19 cellular contexts compared by ENCODE assay signal in the genomic region with DNA sequence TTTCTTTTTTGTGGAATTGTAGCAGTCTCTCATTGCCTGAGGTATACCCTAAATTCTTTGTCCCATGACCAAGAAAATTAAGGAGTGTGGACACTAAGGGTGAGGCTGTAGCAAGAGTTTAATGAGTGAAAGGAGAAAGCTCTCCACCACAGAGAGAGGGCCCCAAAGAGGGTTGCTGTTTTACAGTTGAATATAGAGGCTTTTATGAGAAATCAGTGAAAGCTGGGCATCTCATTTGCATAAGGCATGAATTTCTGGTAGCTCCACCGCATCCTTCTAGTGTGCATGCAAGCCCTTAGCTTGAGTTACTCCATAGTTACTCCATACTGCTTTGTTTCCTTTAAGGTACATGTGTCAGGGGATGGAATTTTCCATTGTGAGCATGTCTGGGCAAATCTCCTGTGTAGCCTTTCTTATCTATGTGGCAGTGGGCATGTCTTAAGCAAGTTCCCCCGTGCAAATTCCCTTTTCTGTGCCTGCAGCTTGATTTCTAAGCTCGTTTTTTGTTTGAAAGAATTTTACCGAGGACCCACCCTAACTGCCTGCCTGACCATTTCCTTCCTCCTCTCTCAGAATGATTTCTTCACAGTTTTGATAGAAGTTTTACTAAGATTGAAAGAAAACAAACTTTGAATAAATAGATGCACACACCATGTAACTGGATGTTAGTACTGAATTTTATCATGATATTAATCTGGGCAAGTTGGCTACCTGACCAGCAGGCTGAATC.
"Had no signal": no experiment of that assay in that cellular context is flagged by ENCODE, and none has a peak within 500 bp of the region (broad histone marks: within the 10 kb centered on the region; RNA-seq: fewer than 3 reads in every experiment).

No MANE protein-coding gene starts in this region.

- H3K4me3 ChIP-seq: esophagus muscularis mucosa, heart right ventricle, ovary, psoas muscle, skin epidermis, tibial nerve, vagina had no signal

- H3K4me1 ChIP-seq: esophagus muscularis mucosa, heart right ventricle, psoas muscle, tibial nerve, vagina had no signal

- DNase-seq: activated CD4-positive, alpha-beta T cell treated with anti-CD3 and anti-CD28 coated beads, Interleukin-2, amount 50 U/mL, for 1 hour; activated CD4-positive, CD25-positive, alpha-beta regulatory T cell treated with anti-CD3 and anti-CD28 coated beads, Interleukin-2, amount 50 U/mL, for 72 hours; activated CD8-positive, alpha-beta memory T cell treated with anti-CD3 and anti-CD28 coated beads, Interleukin-2, amount 50 U/mL, for 4 hours; activated naive CD4-positive, alpha-beta T cell treated with anti-CD3 and anti-CD28 coated beads, Interleukin-2, amount 50 U/mL, for 16 hours; activated T-cell treated with anti-CD3 and anti-CD28 coated beads, Interleukin-2, amount 50 U/mL, for 4 hours; aorta; cerebellar nuclear complex; cortex of kidney; effector CD4-positive, alpha-beta T cell; heart right ventricle; naive thymus-derived CD8-positive, alpha-beta T cell; ovary; psoas muscle; right cardiac atrium; stimulated activated naive CD8-positive, alpha-beta T cell treated with anti-CD3 and anti-CD28 coated beads, Interleukin-15, Interleukin-2, amounts not matched to agents 100 U/mL and 50 U/mL, for 24 hours had no signal

- H3K36me3 ChIP-seq: esophagus muscularis mucosa, heart right ventricle, ovary, tibial nerve, vagina had no signal

- H3K27me3 ChIP-seq: esophagus muscularis mucosa, heart right ventricle, ovary, tibial nerve, vagina had no signal

- ATAC-seq: activated T-cell treated with anti-CD3 and anti-CD28 coated beads, Interleukin-2, amount 50 U/mL, for 4 hours; heart right ventricle; naive thymus-derived CD8-positive, alpha-beta T cell; psoas muscle; right cardiac atrium; stimulated activated naive CD8-positive, alpha-beta T cell treated with anti-CD3 and anti-CD28 coated beads, Interleukin-15, Interleukin-2, amounts not matched to agents 100 U/mL and 50 U/mL, for 24 hours had no signal

- H3K27ac ChIP-seq: esophagus muscularis mucosa, heart right ventricle, ovary, psoas muscle, skin epidermis, tibial nerve, vagina had no signal
